14 cellular contexts compared by ENCODE assay signal in genomic region chr10:3552281-3552680, GRCh38.
DNase-seq lines count a peak whose midpoint lies in the region; ATAC-seq lines count a peak whose summit lies in the region.
"Had no signal": no experiment of that assay in that cellular context is flagged by ENCODE, and none has a peak within 500 bp of the region (broad histone marks: within the 10 kb centered on the region; RNA-seq: fewer than 3 reads in every experiment).

No MANE protein-coding gene starts in this region.

- ATAC-seq in activated CD4-positive, alpha-beta T cell treated with anti-CD3 and anti-CD28 coated beads for 36 hours, result no peak
- ATAC-seq in memory B cell (ENCODE audit: low read depth) (no peak), T-cell (replicated peaks in 1 of 4) (no peak)
- ATAC-seq: CD8-positive, alpha-beta T cell had no signal

- POLR2A ChIA-PET in activated CD4-positive, alpha-beta T cell treated with anti-CD3 and anti-CD28 coated beads for 36 hours (lab: Charles Lee), result no interaction called here
- POLR2A ChIA-PET in T-cell (lab: Charles Lee), result no interaction called here

- H3K27me3 Mint-ChIP-seq in activated CD4-positive, alpha-beta T cell treated with anti-CD3 and anti-CD28 coated beads, Interleukin-2, amount 10 ng/mL, durations not matched to agents 24 days and 14 days, result peaks cover 15% of the 10 kb centered on the region
- peaks cover 3% of the 10 kb centered on the region for H3K27me3 Mint-ChIP-seq in activated CD4-positive, alpha-beta T cell treated with anti-CD3 and anti-CD28 coated beads for 36 hours
- H3K27me3 Mint-ChIP-seq in memory B cell (peaks cover 6% of the 10 kb centered on the region), T-cell (peaks cover 2 to 7% of the 10 kb centered on the region in 2 donors)

- H3K9me3 Mint-ChIP-seq in activated CD4-positive, alpha-beta T cell treated with anti-CD3 and anti-CD28 coated beads, Interleukin-2, amount 10 ng/mL, durations not matched to agents 24 days and 14 days, result peaks cover 6% of the 10 kb centered on the region
- peaks cover 4% of the 10 kb centered on the region for H3K9me3 Mint-ChIP-seq in activated CD4-positive, alpha-beta T cell treated with anti-CD3 and anti-CD28 coated beads for 36 hours (ENCODE audit: low read depth)
- peaks cover 3% of the 10 kb centered on the region for H3K9me3 Mint-ChIP-seq in memory B cell
- H3K9me3 Mint-ChIP-seq in T-cell, result no peaks in the 10 kb centered on the region

- H3K4me3 Mint-ChIP-seq in activated CD4-positive, alpha-beta T cell treated with anti-CD3 and anti-CD28 coated beads, Interleukin-2, amount 10 ng/mL, durations not matched to agents 24 days and 14 days, result no peak overlapping the region
- no peak overlapping the region for H3K4me3 Mint-ChIP-seq in activated CD4-positive, alpha-beta T cell treated with anti-CD3 and anti-CD28 coated beads for 36 hours
- H3K4me3 Mint-ChIP-seq in memory B cell (no peak overlapping the region), T-cell (no peak overlapping the region)
- H3K4me3 Mint-ChIP-seq: CD8-positive, alpha-beta T cell; H9 had no signal

- no peaks in the 10 kb centered on the region for H3K36me3 Mint-ChIP-seq in activated CD4-positive, alpha-beta T cell treated with anti-CD3 and anti-CD28 coated beads, Interleukin-2, amount 10 ng/mL, durations not matched to agents 24 days and 14 days (ENCODE audit: low read depth)
- no peaks in the 10 kb centered on the region for H3K36me3 Mint-ChIP-seq in activated CD4-positive, alpha-beta T cell treated with anti-CD3 and anti-CD28 coated beads for 36 hours (ENCODE audit: low read depth)
- H3K36me3 Mint-ChIP-seq in memory B cell, result no peaks in the 10 kb centered on the region
- no peaks in the 10 kb centered on the region for H3K36me3 Mint-ChIP-seq in T-cell
- H3K36me3 Mint-ChIP-seq: CD8-positive, alpha-beta T cell; IgD-negative memory B cell had no signal

- intact Hi-C loops in activated CD4-positive, alpha-beta T cell treated with anti-CD3 and anti-CD28 coated beads, Interleukin-2, amount 10 ng/mL, durations not matched to agents 24 days and 14 days (cut with micrococcal nuclease), result no loop called here
- intact Hi-C loops in activated CD4-positive, alpha-beta T cell treated with anti-CD3 and anti-CD28 coated beads for 36 hours (cut with DNase I, micrococcal nuclease), result no loop called here

- H3K4me1 Mint-ChIP-seq in activated CD4-positive, alpha-beta T cell treated with anti-CD3 and anti-CD28 coated beads, Interleukin-2, amount 10 ng/mL, durations not matched to agents 24 days and 14 days, result peaks cover 11% of the 10 kb centered on the region
- peaks cover 9% of the 10 kb centered on the region for H3K4me1 Mint-ChIP-seq in activated CD4-positive, alpha-beta T cell treated with anti-CD3 and anti-CD28 coated beads for 36 hours
- H3K4me1 Mint-ChIP-seq in memory B cell, result peaks cover 13% of the 10 kb centered on the region
- peaks cover 13 to 16% (median 15%) of the 10 kb centered on the region in 3 donors for H3K4me1 Mint-ChIP-seq in T-cell

- peak; percentile 52 for DNase-seq in activated CD4-positive, alpha-beta T cell treated with anti-CD3 and anti-CD28 coated beads, Interleukin-2, amount 10 ng/mL, durations not matched to agents 24 days and 14 days
- DNase-seq in activated CD4-positive, alpha-beta T cell treated with anti-CD3 and anti-CD28 coated beads for 36 hours, result no peak
- DNase-seq in RPMI7951 (ENCODE audit: low read depth), result peak; percentile 54
- no peak for DNase-seq in memory B cell (ENCODE audit: low spot score in 2 of 2)
- no peak for DNase-seq in NCI-H2029 treated with DMSO at 0.1 percent for 48 hours (lab: John Stamatoyannopoulos, UW)
- DNase-seq in T-cell, result no peak
- DNase-seq in nucleus accumbens (lab: John Stamatoyannopoulos, UW), result no peak
- DNase-seq: AML-193; Calu3; CD8-positive, alpha-beta T cell; GDM1; GOT3; H9 had no signal

- H3K27ac Mint-ChIP-seq in activated CD4-positive, alpha-beta T cell treated with anti-CD3 and anti-CD28 coated beads, Interleukin-2, amount 10 ng/mL, durations not matched to agents 24 days and 14 days, result no peak overlapping the region
- no peak overlapping the region for H3K27ac Mint-ChIP-seq in activated CD4-positive, alpha-beta T cell treated with anti-CD3 and anti-CD28 coated beads for 36 hours
- H3K27ac Mint-ChIP-seq in memory B cell, result peak overlapping the region; percentile 60
- no peak overlapping the region for H3K27ac Mint-ChIP-seq in T-cell
- H3K27ac Mint-ChIP-seq: IgD-negative memory B cell had no signal

- CTCF ChIA-PET in activated CD4-positive, alpha-beta T cell treated with anti-CD3 and anti-CD28 coated beads for 36 hours (lab: Charles Lee), result no interaction called here
- CTCF ChIA-PET in T-cell (lab: Charles Lee), result interaction anchor here in 1 of 2 donors (0.7 kb wide), 1 partner anchor 23 kb away, joined by 3 read pairs; no protein-coding TSS in a partner anchor

Comparison
In these comparisons a context has a peak if more than half of its experiments do, and no peak if none do; other contexts are left out.
1. DNase-seq: peak in activated CD4-positive, alpha-beta T cell treated with anti-CD3 and anti-CD28 coated beads, Interleukin-2, amount 10 ng/mL, durations not matched to agents 24 days and 14 days (single experiment) and RPMI7951 (single experiment); none in activated CD4-positive, alpha-beta T cell treated with anti-CD3 and anti-CD28 coated beads for 36 hours (single experiment), memory B cell (0 of 2), NCI-H2029 treated with DMSO at 0.1 percent for 48 hours (single experiment), T-cell (0 of 34) and nucleus accumbens (0 of 56).